ENCODE assay signal across 8 cellular contexts in the genomic region with DNA sequence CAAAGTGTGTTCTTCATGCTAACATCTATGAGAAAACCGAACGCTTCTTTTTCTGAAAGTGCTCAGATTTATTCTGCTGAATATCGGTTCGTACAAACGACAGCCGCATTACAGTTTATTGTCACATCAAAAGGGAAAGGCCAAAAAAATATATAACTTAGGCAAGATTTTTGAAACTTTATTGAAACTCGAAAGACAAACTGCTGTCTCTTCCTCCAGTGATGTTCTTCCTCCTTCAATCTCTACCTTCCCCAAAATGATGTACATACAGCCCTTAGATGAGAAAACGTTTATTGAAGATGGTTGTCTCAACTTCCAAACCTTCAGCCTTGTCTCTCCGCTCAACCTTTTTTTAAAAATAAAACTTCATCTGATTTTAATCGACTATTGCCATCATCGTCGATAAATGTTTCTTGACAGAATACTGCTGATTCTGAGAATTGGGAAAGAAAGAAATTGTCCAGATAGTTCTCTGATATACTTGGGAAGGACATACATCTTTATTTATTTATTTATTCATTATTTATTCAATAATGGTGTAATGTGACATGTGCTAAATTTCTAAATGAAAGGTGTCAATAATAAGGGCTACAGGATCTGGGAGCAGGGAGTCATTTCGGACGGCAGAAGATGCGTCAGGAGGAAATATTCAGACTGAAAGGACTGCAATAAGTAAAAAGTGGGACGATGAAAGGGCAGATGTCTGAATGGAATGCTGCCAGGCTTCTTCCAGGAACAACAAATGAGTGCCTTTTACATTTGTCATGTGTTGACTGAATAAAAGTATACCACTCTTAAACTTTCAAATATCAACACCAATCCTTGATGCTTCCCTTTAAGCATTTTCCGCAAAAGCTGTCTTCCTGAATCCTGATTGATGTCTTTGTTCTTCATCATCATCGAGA. TPM values are rescaled to one million over a fixed set of nuclear protein-coding genes. Genes with fewer than 3 reads are reported as not detected.
DNase-seq lines count a peak whose midpoint lies in the region; ATAC-seq, FAIRE-seq and TF ChIP-seq lines count a peak whose summit lies in the region.

No MANE protein-coding gene starts in this region.

- no peak overlapping the region for H2BK5ac ChIP-seq in mesendoderm (ENCODE audit: low read length)

- peaks cover 18% of the 10 kb centered on the region for H3K4me1 ChIP-seq in left ventricle myocardium inferior
- H3K4me1 ChIP-seq in K562 (replicated peaks in 1 of 2; ENCODE audit: control insufficient read depth in 2 of 2, insufficient read depth in 2 of 2, low read length in 2 of 2) = peaks cover 0 to 10% of the 10 kb centered on the region in 2 experiments; a peak in 2 of 5 replicates
- H3K4me1 ChIP-seq in mesendoderm (ENCODE audit: control insufficient read depth, low read depth, low read length) = no peaks in the 10 kb centered on the region
- no peaks in the 10 kb centered on the region for H3K4me1 ChIP-seq in aorta (ENCODE audit: control insufficient read depth in 1 of 2, insufficient read depth in 2 of 2, low read length in 2 of 2)
- peaks cover 7% of the 10 kb centered on the region for H3K4me1 ChIP-seq in foreskin keratinocyte

- H3K9ac ChIP-seq in K562 (ENCODE audit: insufficient read depth in 1 of 2, low read depth in 2 of 2, low read length in 2 of 2) = peak overlapping the region; percentile 44 to 89; a peak in 3 of 4 replicates
- H3K9ac ChIP-seq in mesendoderm (ENCODE audit: low read length) = peak overlapping the region; percentile 78

- no peaks in the 10 kb centered on the region for H4K20me1 ChIP-seq in K562 (replicated peaks; ENCODE audit: control insufficient read depth, insufficient read depth, low read length)

- peak overlapping the region; percentile 76 for H3K4me2 ChIP-seq in K562 (ENCODE audit: insufficient read depth, low read length)
- peak overlapping the region; percentile 61 for H3K4me2 ChIP-seq in mesendoderm (ENCODE audit: low read length)

- H3K27me3 ChIP-seq in left ventricle myocardium inferior (ENCODE audit: low read depth) (no peaks in the 10 kb centered on the region), K562 (ENCODE audit: control insufficient read depth in 2 of 2, insufficient read depth in 2 of 2, low read length in 2 of 2) (no peaks in the 10 kb centered on the region; a peak in 1 of 5 replicates), mesendoderm (ENCODE audit: insufficient read depth, low read length, poor library complexity) (no peaks in the 10 kb centered on the region), aorta (ENCODE audit: control insufficient read depth in 1 of 2, insufficient read depth in 2 of 2, low read length in 1 of 2) (no peaks in the 10 kb centered on the region), foreskin keratinocyte (no peaks in the 10 kb centered on the region)

- TF ChIP-seq CTCF in left ventricle myocardium inferior (IDR thresholded peaks at IDR 0.05; ENCODE audit: borderline replicate concordance) = no peak
- TF ChIP-seq CTCF in K562 (IDR thresholded peaks at IDR 0.05 in 2 of 3, conservative IDR thresholded peaks at IDR 0.05 in 1 of 3; ENCODE audit: insufficient read depth in 2 of 3, low read depth in 1 of 3, low read length in 3 of 3) = no peak
- TF ChIP-seq CTCF in foreskin keratinocyte (conservative IDR thresholded peaks at IDR 0.05) = no peak

- H3K23ac ChIP-seq in mesendoderm (ENCODE audit: low read length) = no peak overlapping the region

- H3K79me2 ChIP-seq in K562 (ENCODE audit: control insufficient read depth, insufficient read depth, low read length) = no peaks in the 10 kb centered on the region
- H3K79me2 ChIP-seq in mesendoderm (ENCODE audit: control insufficient read depth, insufficient read depth, low read length) = no peaks in the 10 kb centered on the region

- CTCF ChIA-PET in K562 (lab: Yijun Ruan, JAX; ENCODE audit: low intra/inter-chr PET ratio) = no interaction called here

- TF ChIP-seq POLR2A in K562 (conservative IDR thresholded peaks at IDR 0.05) = no peak

- TF ChIP-seq RAD21 in K562 (CRISPR knock-in tag; conservative IDR thresholded peaks at IDR 0.05 in 1 of 2, IDR thresholded peaks at IDR 0.05 in 1 of 2) = no peak

- H3K9me1 ChIP-seq in K562 (ENCODE audit: control insufficient read depth, insufficient read depth, low read length) = no peaks in the 10 kb centered on the region

- no peak overlapping the region for H2AK5ac ChIP-seq in mesendoderm (ENCODE audit: low read length)

- ATAC-seq in Right ventricle myocardium superior (ENCODE audit: poor library complexity) (no peak), K562 (no peak), aorta (ENCODE audit: low FRiP score) (no peak), GM21717 (IDR thresholded peaks at IDR 0.05; ENCODE audit: unreplicated experiment) (no peak), foreskin keratinocyte (no peak)

- H2BK120ac ChIP-seq in mesendoderm (ENCODE audit: low read depth, low read length) = no peak overlapping the region

- H3K36me3 ChIP-seq in left ventricle myocardium inferior (no peaks in the 10 kb centered on the region), K562 (ENCODE audit: control insufficient read depth, insufficient read depth, low read length) (no peaks in the 10 kb centered on the region), mesendoderm (ENCODE audit: control insufficient read depth, insufficient read depth, low read length) (no peaks in the 10 kb centered on the region), aorta (ENCODE audit: control insufficient read depth in 1 of 2, insufficient read depth in 2 of 2, low read length in 1 of 2) (no peaks in the 10 kb centered on the region)

- H3K27ac ChIP-seq in left ventricle myocardium inferior (replicated peaks) (peak overlapping the region; percentile 59), K562 (ENCODE audit: extremely low read depth, low read depth, low read length) (peak overlapping the region; percentile 54; the same call in 1 of the 3 replicates), mesendoderm (ENCODE audit: low read depth, low read length) (no peak overlapping the region), aorta (ENCODE audit: low read depth in 1 of 2, low read length in 2 of 2) (no peak overlapping the region), foreskin keratinocyte (no peak overlapping the region)

- H4K5ac ChIP-seq in mesendoderm (ENCODE audit: low read length) = no peak overlapping the region

- no peak overlapping the region for H4K8ac ChIP-seq in mesendoderm (ENCODE audit: low read depth, low read length)

- H3K18ac ChIP-seq in mesendoderm (ENCODE audit: low read length) = no peak overlapping the region

- no peaks in the 10 kb centered on the region for H3K79me1 ChIP-seq in mesendoderm (ENCODE audit: low read length)

- 55% methylated on average over 18 of the region's 18 CpGs for WGBS in K562 (ENCODE audit: insufficient coverage, low coverage, missing lambda C conversion rate)
- WGBS in mesendoderm (ENCODE audit: extremely low coverage, insufficient coverage, low lambda C conversion rate) = no CpG with 5 or more reads among the region's 18 CpGs
- 50% methylated on average over 18 of the region's 18 CpGs for WGBS in aorta, 2 donors

- peak overlapping the region; percentile 93 for H3K4me3 ChIP-seq in left ventricle myocardium inferior
- H3K4me3 ChIP-seq in K562 = peak overlapping the region; percentile 61
- peak overlapping the region; percentile 68 for H3K4me3 ChIP-seq in mesendoderm (ENCODE audit: low read length)
- peak overlapping the region; percentile 18 to 53 for H3K4me3 ChIP-seq in aorta (ENCODE audit: low read length in 2 of 2)

- H3K9me3 ChIP-seq in left ventricle myocardium inferior (replicated peaks) (no peaks in the 10 kb centered on the region), K562 (replicated peaks; ENCODE audit: control insufficient read depth, insufficient read depth, low read depth, low read length) (no peaks in the 10 kb centered on the region), aorta (ENCODE audit: control insufficient read depth, low read length) (no peaks in the 10 kb centered on the region)

- DNase-seq in left ventricle myocardium inferior (no peak), Right ventricle myocardium superior (no peak), K562 (ENCODE audit: extremely low read depth in 1 of 4, low spot score in 3 of 4) (no peak), mesendoderm (no peak), aorta (no peak), NCI-H187 treated with DMSO at 0.1 percent for 48 hours (lab: John Stamatoyannopoulos, UW) (no peak), foreskin keratinocyte (no peak)

- H3K4ac ChIP-seq in mesendoderm (ENCODE audit: low read depth, low read length) = no peak overlapping the region

- no TSS peak for BruUV-seq in K562 (replicated peaks; lab: Mats Ljungman, UMichigan)

- peak overlapping the region; percentile 96 for H2AFZ ChIP-seq in K562 (ENCODE audit: low read depth, low read length)

- H2BK15ac ChIP-seq in mesendoderm (replicated peaks; ENCODE audit: low read depth) = no peak overlapping the region

- in situ Hi-C loops in K562 (cut with MboI) = no loop called here

- H3K56ac ChIP-seq in mesendoderm (ENCODE audit: low read length) = peak overlapping the region; percentile 84

- FAIRE-seq in K562 (lab: Jason Lieb, UNC) = no peak

- intact Hi-C loops in left ventricle myocardium inferior (cut with micrococcal nuclease) (no loop called here), Right ventricle myocardium superior (cut with DNase I) (no loop called here), K562 (cut with micrococcal nuclease) (no loop called here), aorta (cut with DNase I) (loop anchor here in 1 of 2 donors (10.0 kb wide), 1 partner anchor 202 kb away; no protein-coding TSS in a partner anchor)

- TF ChIP-seq EP300 in K562 (IDR thresholded peaks at IDR 0.05; ENCODE audit: low read length) = no peak

- POLR2A ChIA-PET in K562 (lab: Yijun Ruan, JAX) = interaction anchor here (0.7 to 2.0 kb wide), 4 partner anchors 8 to 26 kb away, joined by 3 to 7 read pairs (median 5); no protein-coding TSS in a partner anchor

RNA-seq across cellular contexts. Expression of a gene that starts 0.8 kb away (rescaled TPM):
- total RNA-seq in left ventricle myocardium inferior = 7.8 TPM
- total RNA-seq in Right ventricle myocardium superior = 7.3 TPM
- total RNA-seq in K562 (2011; cell fraction: chromatin; rRNA removed; ENCODE audit: low replicate concordance) = 9.7 and 33.5 TPM in 2 replicates
- total RNA-seq in K562 (2011; cell fraction: nucleolus; rRNA removed) = 4.5 and 5.0 TPM in 2 replicates
- 16.9 and 28.1 TPM in 2 replicates for total RNA-seq in K562 (2011; cell fraction: nucleoplasm; rRNA removed)
- total RNA-seq in K562 (2014; rRNA removed) = 8.8 and 10.4 TPM in 2 replicates
- 14.1 and 16.7 TPM in 2 replicates for total RNA-seq in K562 (2014; rRNA removed; fragmentation: Illumina TruSeq; extraction: Trizol)
- 16.4 and 16.8 TPM in 2 replicates for total RNA-seq in K562 (2015; rRNA removed; fragmentation: Illumina TruSeq; extraction: Trizol)
- 9.1 and 11.3 TPM in 2 replicates for total RNA-seq in K562 (2021)
- polyA plus RNA-seq in K562 (2011; rRNA removed) = 11.7 and 16.1 TPM in 2 replicates
- 1.5 and 3.5 TPM in 2 replicates for polyA plus RNA-seq in K562 (2011; cell fraction: cytosol; rRNA removed)
- polyA plus RNA-seq in K562 (2011; cell fraction: nucleus; rRNA removed) = 21.2 and 29.7 TPM in 2 replicates
- polyA plus RNA-seq in K562 (2012) = 8.0 and 8.2 TPM in 2 replicates
- polyA plus RNA-seq in K562 (2014; fragmentation: Illumina TruSeq; extraction: Trizol) = 10.2 and 13.1 TPM in 2 replicates
- 10 to 100 TPM in 1 of 2 experiments, 1 to 10 TPM in 1; 7.5 to 12.8 TPM for polyA plus RNA-seq in K562 (2014; fragmentation: Nextera tagmentation; extraction: Ambion mirVana)
- 13.8 and 15.5 TPM in 2 replicates for polyA plus RNA-seq in K562 (2014; rRNA removed)
- 9.9 and 14.2 TPM in 2 replicates for polyA minus RNA-seq in K562 (2011; rRNA and poly(A)+ RNA removed)
- polyA minus RNA-seq in K562 (2011; cell fraction: cytosol; rRNA and poly(A)+ RNA removed) = 1.9 and 5.3 TPM in 2 replicates
- polyA minus RNA-seq in K562 (2011; cell fraction: nucleus; rRNA and poly(A)+ RNA removed) = 20.6 and 41.8 TPM in 2 replicates
- 5.3 TPM for polyA plus RNA-seq in mesendoderm (2013, experiment 1 of 2)
- 5.6 TPM for polyA plus RNA-seq in mesendoderm (2013, experiment 2 of 2)
- 10 to 100 TPM; 12.6 to 15.0 TPM for total RNA-seq in aorta
- 10 to 100 TPM; 10.5 to 19.6 TPM for polyA plus RNA-seq in aorta
- 6.1 and 6.9 TPM in 2 replicates for total RNA-seq in foreskin keratinocyte
- 2.1 and 2.6 TPM in 2 replicates for polyA plus RNA-seq in foreskin keratinocyte

Comparison
In these comparisons a context has a peak if more than half of its experiments do, and no peak if none do; other contexts are left out.
1. H3K27ac ChIP-seq: peak in left ventricle myocardium inferior (single experiment) and K562 (single experiment); none in mesendoderm (single experiment), aorta (0 of 2) and foreskin keratinocyte (single experiment).
2. H3K4me3 ChIP-seq: peak in every context shown above with its lines; median percentile 93 in left ventricle myocardium inferior; 68 in mesendoderm; 61 in K562; 36 in aorta.